ENCODE assay signal across 8 cellular contexts in the genomic region with DNA sequence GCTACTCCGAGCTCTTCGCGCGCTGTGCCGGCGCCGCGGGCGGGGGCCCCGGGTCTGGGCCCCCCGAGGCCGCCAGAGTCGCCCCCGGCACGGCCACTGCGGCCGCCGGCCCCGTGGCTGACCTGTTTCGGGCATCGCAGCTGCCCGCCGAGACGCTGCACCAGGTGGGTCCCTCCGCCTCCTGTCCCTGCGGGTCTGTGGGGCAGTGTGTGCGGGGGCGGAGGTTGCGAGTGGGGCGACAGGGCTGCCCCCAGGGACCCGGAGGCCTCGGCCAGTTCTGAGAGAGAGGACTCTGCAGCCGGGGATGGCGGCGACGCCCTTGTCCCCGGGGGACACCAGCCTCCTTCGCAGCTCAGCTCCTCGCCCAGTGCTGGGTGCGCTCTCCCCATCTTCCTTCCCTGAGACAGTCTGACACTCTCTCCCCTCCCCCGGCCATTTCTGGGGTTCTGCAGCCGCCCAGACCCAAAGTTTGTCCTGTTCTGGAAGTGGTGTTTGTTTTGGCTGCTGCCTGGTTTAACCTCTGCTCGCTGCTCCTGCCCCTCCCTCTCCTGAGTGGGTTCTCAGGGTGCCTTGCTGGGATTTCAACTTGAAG. TPM values are rescaled to one million over a fixed set of nuclear protein-coding genes. Genes with fewer than 3 reads are reported as not detected.
DNase-seq lines count a peak whose midpoint lies in the region; ATAC-seq, FAIRE-seq and TF ChIP-seq lines count a peak whose summit lies in the region.

No MANE protein-coding gene starts in this region.

- SMC1A ChIA-PET in GM12878 (lab: Charles Lee; ENCODE audit: uncharacterized antibody, unreplicated experiment) = interaction anchor here (0.8 to 1.2 kb wide), 2 partner anchors 67 to 99 kb away, joined by 3 to 4 read pairs; no protein-coding TSS in a partner anchor

- POLR2A ChIA-PET in GM12878 (lab: Charles Lee) = no interaction called here

- ATAC-seq in GM12878 = peak; percentile 54

- no peaks in the 10 kb centered on the region for H3F3A ChIP-seq in GM23248 (ENCODE audit: insufficient read depth)

- WGBS in GM23248 (ENCODE audit: low coverage in 1 of 2, low lambda C conversion rate in 2 of 2, missing lambda C conversion rate in 2 of 2), 2 experiments = 0 to 1% methylated on average over 7 to 14 of the region's 43 CpGs
- 40% methylated on average over 24 of the region's 43 CpGs for WGBS in GM12878 (ENCODE audit: insufficient coverage, insufficient replicate concordance, low lambda C conversion rate, missing lambda C conversion rate)

- peak overlapping the region; percentile 55 for H3K4me3 ChIP-seq in GM06990 (replicated peaks; ENCODE audit: low read depth, low read length)
- H3K4me3 ChIP-seq in GM23248 = peak overlapping the region; percentile 66
- peak overlapping the region; percentile 59 for H3K4me3 ChIP-seq in NT2/D1 (ENCODE audit: insufficient read length, low read depth)
- H3K4me3 ChIP-seq in GM12878 = peak overlapping the region; percentile 44; the same call in 1 of the 2 replicates
- peak overlapping the region; percentile 58 to 68 (median 63) for H3K4me3 ChIP-seq in subcutaneous abdominal adipose tissue (ENCODE audit: low read depth in 1 of 5, low read length in 5 of 5)

- H3K9ac ChIP-seq in GM23248 (no peak overlapping the region), NT2/D1 (ENCODE audit: insufficient read length, low read depth) (peak overlapping the region; percentile 76), GM12878 (ENCODE audit: control insufficient read depth, insufficient read depth, low read length) (no peak overlapping the region), subcutaneous abdominal adipose tissue (ENCODE audit: low read length in 5 of 5) (peak overlapping the region in 2 of 5 donors; percentile 47 to 51)

- RAD21 ChIA-PET in GM12878 (lab: Charles Lee; ENCODE audit: unreplicated experiment) = interaction anchor here (0.7 to 0.8 kb wide), 2 partner anchors 55 to 64 kb away, joined by 3 read pairs; no protein-coding TSS in a partner anchor

- H3K27me3 ChIP-seq in GM06990 (replicated peaks; ENCODE audit: control insufficient read depth, insufficient read depth, low read length) (peaks cover 2% of the 10 kb centered on the region; the same call in 1 of the 2 replicates), GM23248 (replicated peaks; ENCODE audit: insufficient read depth) (peaks cover 5% of the 10 kb centered on the region; the same call in 1 of the 2 replicates), NT2/D1 (ENCODE audit: insufficient read depth, insufficient read length) (peaks cover 32% of the 10 kb centered on the region), GM12878 (replicated peaks in 1 of 2; ENCODE audit: control insufficient read depth in 2 of 2, insufficient read depth in 2 of 2, low read length in 1 of 2) (peaks cover 0 to 6% of the 10 kb centered on the region in 2 experiments; a peak in 2 of 4 replicates), subcutaneous abdominal adipose tissue (ENCODE audit: control insufficient read depth in 5 of 5, insufficient read depth in 4 of 5, low read length in 5 of 5) (peaks cover 0 to 10% (median 7%) of the 10 kb centered on the region in 5 donors)

- peak overlapping the region; percentile 53 for H3K4me2 ChIP-seq in GM23248 (ENCODE audit: unreplicated experiment)
- H3K4me2 ChIP-seq in GM12878 (ENCODE audit: control insufficient read depth, insufficient read depth) = peak overlapping the region; percentile 55; the same call in 1 of the 2 replicates

- FAIRE-seq in GM12878 (lab: Jason Lieb, UNC) = no peak

- CTCF ChIA-PET in GM12878 (lab: Yijun Ruan, JAX) = interaction anchor here (0.8 to 2.2 kb wide), 2 partner anchors 14 to 99 kb away, joined by 3 to 7 read pairs; no protein-coding TSS in a partner anchor

- H3K27ac ChIP-seq in GM23248 (no peak overlapping the region), GM12878 (ENCODE audit: control insufficient read depth, insufficient read depth) (no peak overlapping the region), subcutaneous abdominal adipose tissue (ENCODE audit: low read depth, low read length) (no peak overlapping the region)

- H4K20me1 ChIP-seq in GM23248 (ENCODE audit: insufficient read depth) (no peaks in the 10 kb centered on the region), GM12878 (ENCODE audit: control insufficient read depth, insufficient read depth) (no peaks in the 10 kb centered on the region)

- TF ChIP-seq POLR2A in GM12878 (IDR thresholded peaks at IDR 0.05; ENCODE audit: low read depth, low read length) = no peak

- H3K4me1 ChIP-seq in GM23248 (ENCODE audit: insufficient read depth) (no peaks in the 10 kb centered on the region), NT2/D1 (ENCODE audit: insufficient read depth, insufficient read length) (no peaks in the 10 kb centered on the region), GM12878 (ENCODE audit: control insufficient read depth, insufficient read depth, low read length) (no peaks in the 10 kb centered on the region), subcutaneous abdominal adipose tissue (ENCODE audit: control insufficient read depth in 5 of 5, insufficient read depth in 5 of 5, low read length in 5 of 5) (peaks cover 0 to 14% (median 6%) of the 10 kb centered on the region in 5 donors)

- TF ChIP-seq EP300 in GM12878 (IDR thresholded peaks at IDR 0.05; ENCODE audit: borderline replicate concordance in 1 of 2, control insufficient read depth in 1 of 2, low read depth in 2 of 2, low read length in 2 of 2) = no peak

- no peak for TF ChIP-seq RAD21 in GM12878 (IDR thresholded peaks at IDR 0.05; ENCODE audit: insufficient read depth, low read depth, low read length)

- H3K79me2 ChIP-seq in GM23248 (ENCODE audit: insufficient read depth) = no peaks in the 10 kb centered on the region
- no peaks in the 10 kb centered on the region for H3K79me2 ChIP-seq in GM12878 (ENCODE audit: control insufficient read depth, insufficient read depth, low read length)

- H3K9me2 ChIP-seq in GM23248 (ENCODE audit: insufficient read depth) = no peaks in the 10 kb centered on the region

- DNase-seq in GM06990 (ENCODE audit: extremely low read depth, insufficient read length) (peak; percentile 9), GM23248 (peak; percentile 4), NT2/D1 (ENCODE audit: low read depth, low spot score) (no peak), GM12878 (ENCODE audit: low read depth, low spot score) (no peak), left kidney (ENCODE audit: low read depth, low spot score) (peak; percentile 20), NCI-H2227 treated with DMSO at 0.1 percent for 48 hours (lab: John Stamatoyannopoulos, UW) (no peak), HuH-7.5 (ENCODE audit: low spot score) (no peak)

- in situ Hi-C loops in GM23248 (cut with MboI) (no loop called here), GM12878 (cut with MboI) (no loop called here)

- TF ChIP-seq CTCF in GM06990 (IDR thresholded peaks at IDR 0.05; ENCODE audit: insufficient read depth, low read length, poor library complexity, severe bottlenecking) = no peak
- no peak for TF ChIP-seq CTCF in GM12878 (IDR thresholded peaks at IDR 0.05 in 2 of 3, conservative IDR thresholded peaks at IDR 0.05 in 1 of 3; ENCODE audit: control insufficient read depth in 2 of 3, extremely low read depth in 1 of 3, insufficient read depth in 1 of 3, low read depth in 3 of 3, low read length in 3 of 3)

- H2AFZ ChIP-seq in GM23248 = peak overlapping the region; percentile 60
- peak overlapping the region; percentile 23; the same call in 1 of the 2 replicates for H2AFZ ChIP-seq in GM12878 (ENCODE audit: control insufficient read depth, low read depth, low read length)

- intact Hi-C loops in GM12878 (cut with micrococcal nuclease; ENCODE audit: unreplicated experiment) = no loop called here

- H3K36me3 ChIP-seq in GM06990 (ENCODE audit: control insufficient read depth, insufficient read depth, low read length) = no peaks in the 10 kb centered on the region
- H3K36me3 ChIP-seq in GM23248 (ENCODE audit: low read depth) = no peaks in the 10 kb centered on the region
- H3K36me3 ChIP-seq in NT2/D1 (ENCODE audit: insufficient read depth, insufficient read length, low read length) = no peaks in the 10 kb centered on the region
- no peaks in the 10 kb centered on the region for H3K36me3 ChIP-seq in GM12878 (ENCODE audit: control insufficient read depth in 2 of 2, insufficient read depth in 2 of 2, low read length in 1 of 2)
- no peaks in the 10 kb centered on the region for H3K36me3 ChIP-seq in subcutaneous abdominal adipose tissue (ENCODE audit: control insufficient read depth in 5 of 5, insufficient read depth in 5 of 5, low read length in 5 of 5)

- H3K9me3 ChIP-seq in GM23248 (ENCODE audit: low read depth) = no peaks in the 10 kb centered on the region
- no peaks in the 10 kb centered on the region for H3K9me3 ChIP-seq in NT2/D1 (ENCODE audit: insufficient read depth, low read length)
- H3K9me3 ChIP-seq in GM12878 (replicated peaks; ENCODE audit: control insufficient read depth, insufficient read depth, low read length) = no peaks in the 10 kb centered on the region; the same call in 2 of the 3 replicates
- H3K9me3 ChIP-seq in subcutaneous abdominal adipose tissue (ENCODE audit: control insufficient read depth in 5 of 5, low read length in 5 of 5) = peaks cover 0 to 6% (median 5%) of the 10 kb centered on the region in 5 donors

- no TSS peak for BruUV-seq in GM12878 (replicated peaks; lab: Mats Ljungman, UMichigan)

TF ChIP-seq in GM12878, 131 proteins besides CTCF, POLR2A, EP300 and RAD21 (continues in another document):
- TF ChIP-seq RELA (IDR thresholded peaks at IDR 0.05; ENCODE audit: borderline replicate concordance, partially characterized antibody) = no peak
- no peak for TF ChIP-seq KAT2A (conservative IDR thresholded peaks at IDR 0.05; ENCODE audit: control insufficient read depth, low read depth, low read length)

RNA-seq across cellular contexts. Expression of a gene that starts 0.6 kb away (rescaled TPM):
- total RNA-seq in GM23248 (2014; rRNA removed; shearing (Covaris generic)) = 0.11 TPM in 1 of 2 replicates, not detected in the other
- polyA plus RNA-seq in GM23248 (2016; fragmentation: Nextera tagmentation; extraction: Ambion mirVana) (0.03 TPM in 2 replicates), GM12878 (2011; rRNA removed) (3.2 and 3.5 TPM in 2 replicates), GM12878 (2014; fragmentation: Illumina TruSeq; extraction: Trizol) (3.5 and 3.8 TPM in 2 replicates), GM12878 (2014; fragmentation: Nextera tagmentation; extraction: Ambion mirVana) (1 to 10 TPM; 3.6 to 6.8 TPM), GM12878 (2014; rRNA removed) (3.2 and 4.2 TPM in 2 replicates), GM12878 (2016; fragmentation: Nextera tagmentation; extraction: Ambion mirVana) (1 to 10 TPM; 2.1 to 2.3 TPM)
- total RNA-seq in GM12878 (2013; cell fraction: nucleolus; rRNA removed) = 0.29 and 0.42 TPM in 2 replicates
- total RNA-seq in GM12878 (2014; rRNA removed) (5.4 and 6.6 TPM in 2 replicates), GM12878 (2014; rRNA removed; fragmentation: Illumina TruSeq; extraction: Trizol) (4.1 and 4.3 TPM in 2 replicates), GM12878 (2021) (5.7 and 6.6 TPM in 2 replicates)
- polyA plus RNA-seq in GM12878 (2011; ENCODE audit: low read depth) = 0.20 TPM
- 1.6 and 2.1 TPM in 2 replicates for polyA plus RNA-seq in GM12878 (2011; cell fraction: cytosol; rRNA removed)
- polyA plus RNA-seq in GM12878 (2011; cell fraction: nucleus; rRNA removed) = 1.2 and 1.8 TPM in 2 replicates
- 0.04 and 0.16 TPM in 2 replicates for polyA plus RNA-seq in GM12878 (2012)
- polyA minus RNA-seq in GM12878 (2011; rRNA and poly(A)+ RNA removed) = 3.4 and 4.0 TPM in 2 replicates
- polyA minus RNA-seq in GM12878 (2011; cell fraction: cytosol; rRNA and poly(A)+ RNA removed) = 0.94 and 2.3 TPM in 2 replicates
- 2.2 and 2.4 TPM in 2 replicates for polyA minus RNA-seq in GM12878 (2011; cell fraction: nucleus; rRNA and poly(A)+ RNA removed)

Comparison
In these comparisons a context has a peak if more than half of its experiments do, and no peak if none do; other contexts are left out.
1. DNase-seq: peak in GM06990 (single experiment), GM23248 (single experiment) and left kidney (single experiment); none in NT2/D1 (single experiment), GM12878 (single experiment), NCI-H2227 treated with DMSO at 0.1 percent for 48 hours (single experiment) and HuH-7.5 (single experiment).
2. Peak in every context shown above with its lines, with median percentiles within 50 percentile points of each other: H3K4me3 ChIP-seq.